Comparison of ENCODE assay signal across 9 cellular contexts in the genomic region with DNA sequence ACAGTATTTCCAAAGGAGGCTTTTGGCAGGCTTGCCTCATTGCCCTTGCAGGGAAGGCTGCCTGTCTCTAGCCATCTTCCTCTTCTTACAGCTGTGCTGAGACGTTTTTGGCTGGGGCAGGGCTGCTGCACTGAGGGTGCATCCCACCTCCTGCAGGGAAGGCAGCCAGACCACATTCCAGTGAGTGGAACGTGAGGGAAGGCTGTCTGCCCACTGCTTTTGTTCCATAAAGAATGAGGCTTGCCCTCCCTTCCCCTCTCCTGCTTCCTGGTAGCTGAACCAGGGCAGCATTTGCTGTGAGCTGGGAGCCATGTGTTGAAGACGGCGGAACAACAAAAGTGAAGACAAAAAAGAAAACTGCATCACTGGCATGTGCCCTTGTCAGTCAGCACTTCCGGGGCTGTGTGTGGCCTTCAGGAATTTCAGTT. TPM values are rescaled to one million over a fixed set of nuclear protein-coding genes. Genes with fewer than 3 reads are reported as not detected.
DNase-seq lines count a peak whose midpoint lies in the region; ATAC-seq, FAIRE-seq and TF ChIP-seq lines count a peak whose summit lies in the region.
"Had no signal": no experiment of that assay in that cellular context is flagged by ENCODE, and none has a peak within 500 bp of the region (broad histone marks: within the 10 kb centered on the region; RNA-seq: fewer than 3 reads in every experiment).

No MANE protein-coding gene starts in this region.

- H3K4me1 ChIP-seq in mesendoderm (ENCODE audit: control insufficient read depth, low read depth, low read length) (peaks cover 15% of the 10 kb centered on the region), aorta (ENCODE audit: control insufficient read depth in 1 of 2, insufficient read depth in 2 of 2, low read length in 2 of 2) (peaks cover 0 to 5% of the 10 kb centered on the region in 2 donors)

- H3K27ac ChIP-seq in dorsolateral prefrontal cortex (peak overlapping the region in 46 of 59 donors; percentile 2 to 83 (median 52)), mesendoderm (ENCODE audit: low read depth, low read length) (peak overlapping the region; percentile 64), aorta (ENCODE audit: low read depth in 1 of 2, low read length in 2 of 2) (peak overlapping the region; percentile 47 to 98)

- no peak overlapping the region for H3K23ac ChIP-seq in mesendoderm (ENCODE audit: low read length)

- no peak for TF ChIP-seq CTCF in dorsolateral prefrontal cortex (IDR thresholded peaks at IDR 0.05 in 54 of 56, conservative IDR thresholded peaks at IDR 0.05 in 2 of 56; ENCODE audit: low read depth in 1 of 56, partially characterized antibody in 56 of 56)

- H3K9ac ChIP-seq in mesendoderm (ENCODE audit: low read length): peak overlapping the region; percentile 50

- no CpG with 5 or more reads among the region's 5 CpGs for WGBS in mesendoderm (ENCODE audit: extremely low coverage, insufficient coverage, low lambda C conversion rate)
- WGBS in aorta, 2 donors: 5 to 8% methylated on average over 5 of the region's 5 CpGs

- no peak overlapping the region for H3K4me3 ChIP-seq in dorsolateral prefrontal cortex
- H3K4me3 ChIP-seq in mesendoderm (ENCODE audit: low read length): no peak overlapping the region
- no peak overlapping the region for H3K4me3 ChIP-seq in aorta (ENCODE audit: low read length in 2 of 2)

- H3K4ac ChIP-seq in mesendoderm (ENCODE audit: low read depth, low read length): no peak overlapping the region

- H2BK5ac ChIP-seq in mesendoderm (ENCODE audit: low read length): peak overlapping the region; percentile 17

- H3K79me2 ChIP-seq in mesendoderm (ENCODE audit: control insufficient read depth, insufficient read depth, low read length): no peaks in the 10 kb centered on the region

- no peak overlapping the region for H3K4me2 ChIP-seq in mesendoderm (ENCODE audit: low read length)

- no peak overlapping the region for H3K18ac ChIP-seq in mesendoderm (ENCODE audit: low read length)

- H2AK5ac ChIP-seq in mesendoderm (ENCODE audit: low read length): no peak overlapping the region

- FAIRE-seq in GM12892 (lab: Jason Lieb, UNC): no peak

- DNase-seq in Right ventricle myocardium inferior (ENCODE audit: missing footprints) (no peak), cardiac septum (ENCODE audit: low spot score) (no peak), dorsolateral prefrontal cortex (no peak), mesendoderm (peak; percentile 94), aorta (no peak), COLO668 (lab: John Stamatoyannopoulos, UW; ENCODE audit: unreplicated experiment) (no peak), DMS153 (lab: John Stamatoyannopoulos, UW) (no peak), GM12892 (ENCODE audit: insufficient read length) (no peak)

- no peak overlapping the region for H2BK120ac ChIP-seq in mesendoderm (ENCODE audit: low read depth, low read length)

- peak; percentile 45 for ATAC-seq in Right ventricle myocardium inferior
- peak; percentile 30 for ATAC-seq in aorta (ENCODE audit: low FRiP score)

- H3K27me3 ChIP-seq in dorsolateral prefrontal cortex (no peaks in the 10 kb centered on the region), mesendoderm (ENCODE audit: insufficient read depth, low read length, poor library complexity) (no peaks in the 10 kb centered on the region), aorta (ENCODE audit: control insufficient read depth in 1 of 2, insufficient read depth in 2 of 2, low read length in 1 of 2) (no peaks in the 10 kb centered on the region)

- intact Hi-C loops in Right ventricle myocardium inferior (cut with DNase I) (loop anchor here (10.0 kb wide), 1 partner anchor 369 kb away; no protein-coding TSS in a partner anchor), cardiac septum (cut with DNase I) (loop anchor here (5.0 kb wide), 2 partner anchors 76 to 371 kb away; partner anchors contain the start of gene ZFP62), dorsolateral prefrontal cortex (cut with DNase I) (no loop called here), aorta (cut with DNase I) (loop anchor here in 1 of 2 donors (5.0 to 10.0 kb wide), 3 partner anchors 49 to 369 kb away; partner anchors contain the start of gene ZFP62)

- H4K8ac ChIP-seq in mesendoderm (ENCODE audit: low read depth, low read length): no peak overlapping the region

- TF ChIP-seq POLR2A in GM12892 (IDR thresholded peaks at IDR 0.05; ENCODE audit: low read depth, low read length): no peak

- no peak overlapping the region for H4K5ac ChIP-seq in mesendoderm (ENCODE audit: low read length)

- H3K36me3 ChIP-seq in mesendoderm (ENCODE audit: control insufficient read depth, insufficient read depth, low read length): peaks cover 1% of the 10 kb centered on the region
- peaks cover 0 to 3% of the 10 kb centered on the region in 2 donors for H3K36me3 ChIP-seq in aorta (ENCODE audit: control insufficient read depth in 1 of 2, insufficient read depth in 2 of 2, low read length in 1 of 2)

- no peak overlapping the region for H2BK15ac ChIP-seq in mesendoderm (replicated peaks; ENCODE audit: low read depth)

- no peaks in the 10 kb centered on the region for H3K9me3 ChIP-seq in aorta (ENCODE audit: control insufficient read depth, low read length)

- no peaks in the 10 kb centered on the region for H3K79me1 ChIP-seq in mesendoderm (ENCODE audit: low read length)

- H3K56ac ChIP-seq in mesendoderm (ENCODE audit: low read length): peak overlapping the region; percentile 87

RNA-seq across cellular contexts. Expression of gene MGAT1, which starts 16.8 kb away (rescaled TPM):
- total RNA-seq in Right ventricle myocardium inferior: 76.0 TPM
- total RNA-seq in cardiac septum: 66.0 TPM
- total RNA-seq in dorsolateral prefrontal cortex: 100 to 1,000 TPM in 4 of 120 experiments, 10 to 100 TPM in 116; 46.5 to 113 (median 70.3) TPM
- 40.4 TPM for polyA plus RNA-seq in mesendoderm (2013, experiment 1 of 2)
- polyA plus RNA-seq in mesendoderm (2013, experiment 2 of 2): 40.6 TPM
- 100 to 1,000 TPM; 143 to 180 TPM for total RNA-seq in aorta
- polyA plus RNA-seq in aorta: 10 to 100 TPM; 60.5 to 79.5 TPM
- 40.5 TPM for polyA plus RNA-seq in GM12892 (2012; ENCODE audit: missing spikeins)

RNA-seq across cellular contexts. Expression of gene OR2Y1, which starts 46.0 kb away (rescaled TPM):
- total RNA-seq in Right ventricle myocardium inferior (not detected), cardiac septum (not detected), dorsolateral prefrontal cortex (not detected), aorta (not detected)
- polyA plus RNA-seq in mesendoderm (2013, experiment 1 of 2): not detected
- polyA plus RNA-seq in mesendoderm (2013, experiment 2 of 2): not detected
- polyA plus RNA-seq in aorta: not detected
- not detected for polyA plus RNA-seq in GM12892 (2012; ENCODE audit: missing spikeins)
- polyA plus RNA-seq: neural cell had no signal

Comparison
In these comparisons a context has a peak if more than half of its experiments do, and no peak if none do; other contexts are left out.
1. intact Hi-C loops: an anchor here in Right ventricle myocardium inferior (10.0 kb wide) and cardiac septum (5.0 kb wide); none called in dorsolateral prefrontal cortex.